Comparison of ENCODE assay signal across 8 cellular contexts in the genomic region with DNA sequence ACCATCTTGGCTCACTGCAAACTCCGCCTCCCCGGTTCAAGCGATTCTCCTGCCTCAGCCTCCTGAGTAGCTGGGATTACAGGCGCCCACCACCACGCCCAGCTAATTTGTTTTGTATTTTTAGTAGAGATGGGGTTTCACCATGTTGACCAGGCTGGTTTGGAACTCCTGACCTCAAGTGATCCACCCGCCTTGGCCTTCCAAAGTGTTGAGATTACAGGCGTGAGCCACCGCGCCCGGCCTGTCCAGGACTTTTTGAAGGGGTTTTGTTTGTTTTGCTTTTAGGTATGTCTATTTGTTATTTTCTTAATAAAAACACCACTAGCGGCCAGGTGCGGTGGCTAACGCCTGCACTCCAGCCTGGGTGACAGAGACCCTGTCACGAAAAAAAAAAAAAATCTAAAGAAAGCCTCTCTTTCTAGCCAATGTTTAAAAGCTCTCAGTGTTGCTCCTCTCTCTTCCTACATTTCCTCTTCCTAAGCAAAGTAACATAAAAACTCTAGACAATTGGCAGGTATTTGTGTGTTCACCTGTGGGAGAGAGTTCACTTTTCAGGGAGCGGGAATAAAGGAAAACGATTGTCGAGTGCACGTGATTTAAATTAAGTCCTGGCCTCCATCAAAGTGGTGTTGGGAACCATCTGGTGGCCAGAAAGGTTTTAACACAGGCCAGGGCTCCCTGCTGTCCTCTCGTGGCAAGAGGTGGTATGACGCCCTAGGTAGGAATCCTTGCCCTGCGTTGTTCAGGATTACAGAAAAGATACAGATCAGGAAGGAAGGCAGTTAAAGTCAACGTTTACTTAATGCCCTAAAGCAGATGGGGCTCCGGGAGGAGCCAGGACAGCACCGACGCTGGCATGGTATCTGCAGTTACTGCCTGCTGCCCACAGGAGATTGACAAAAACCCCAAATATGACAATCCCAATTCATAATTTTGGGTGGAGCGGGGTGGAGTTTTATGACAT. TPM values are rescaled to one million over a fixed set of nuclear protein-coding genes. Genes with fewer than 3 reads are reported as not detected.
DNase-seq lines count a peak whose midpoint lies in the region; ATAC-seq and TF ChIP-seq lines count a peak whose summit lies in the region.

No MANE protein-coding gene starts in this region.

- DNase-seq in CD1c-positive myeloid dendritic cell (ENCODE audit: extremely low spot score) = peak; percentile 90
- DNase-seq in NCI-H526 (lab: John Stamatoyannopoulos, UW) = peak; percentile 93 to 95
- peak; percentile 76 to 86 for DNase-seq in activated CD4-positive, alpha-beta T cell treated with anti-CD3 and anti-CD28 coated beads for 4 hours
- peak; percentile 94 for DNase-seq in colonic mucosa
- DNase-seq in stimulated activated CD4-positive, alpha-beta T cell treated with anti-CD3 and anti-CD28 coated beads, TNF-alpha, amount 100 ng/mL, for 4 hours (ENCODE audit: low read depth in 3 of 3) = peak; percentile 62 to 71 (median 68)

- ATAC-seq in GM19395 (IDR thresholded peaks at IDR 0.05; ENCODE audit: unreplicated experiment) (peak; percentile 96), HG03521 (IDR thresholded peaks at IDR 0.05; ENCODE audit: unreplicated experiment) (peak; percentile 87)

- 42% methylated on average over 26 of the region's 26 CpGs for WGBS in liver

- H3K27me3 ChIP-seq in colonic mucosa = no peaks in the 10 kb centered on the region
- H3K27me3 ChIP-seq in liver (ENCODE audit: control insufficient read depth in 4 of 4, insufficient read depth in 4 of 4, low read length in 3 of 4) = no peaks in the 10 kb centered on the region

- TF ChIP-seq RAD21 in liver (IDR thresholded peaks at IDR 0.05) = peak; percentile 100

- H3K27ac ChIP-seq in colonic mucosa = peak overlapping the region; percentile 15
- H3K27ac ChIP-seq in liver (ENCODE audit: low read depth in 1 of 2, low read length in 2 of 2) = no peak overlapping the region

- H3K4me3 ChIP-seq in colonic mucosa = no peak overlapping the region
- peak overlapping the region in 2 of 3 donors; percentile 5 to 8 for H3K4me3 ChIP-seq in liver (ENCODE audit: low read depth in 1 of 3, low read length in 3 of 3)

- intact Hi-C loops in colonic mucosa (cut with DNase I) = loop anchor here (5.0 kb wide), 2 partner anchors 73 to 103 kb away; no protein-coding TSS in a partner anchor

- no peaks in the 10 kb centered on the region for H3K36me3 ChIP-seq in colonic mucosa
- no peaks in the 10 kb centered on the region for H3K36me3 ChIP-seq in liver (ENCODE audit: control insufficient read depth in 4 of 4, insufficient read depth in 3 of 4, low read depth in 1 of 4, low read length in 3 of 4)

- H3K9ac ChIP-seq in colonic mucosa (ENCODE audit: low read depth in 2 of 2, low read length in 2 of 2) (no peak overlapping the region), liver (ENCODE audit: low read depth in 1 of 2, low read length in 2 of 2) (peak overlapping the region in 1 of 2 donors; percentile 45)

- peaks cover 3% of the 10 kb centered on the region for H3K4me1 ChIP-seq in colonic mucosa
- no peaks in the 10 kb centered on the region for H3K4me1 ChIP-seq in liver (ENCODE audit: control insufficient read depth in 4 of 4, insufficient read depth in 4 of 4, low read length in 3 of 4)

- H3K9me3 ChIP-seq in colonic mucosa (no peaks in the 10 kb centered on the region), liver (ENCODE audit: control insufficient read depth in 4 of 4, low read length in 3 of 4) (no peaks in the 10 kb centered on the region)

- TF ChIP-seq CTCF in colonic mucosa (IDR thresholded peaks at IDR 0.05) (peak; percentile 100), liver (IDR thresholded peaks at IDR 0.05; ENCODE audit: low read depth, low read length, missing input control) (peak; percentile 100)

TF ChIP-seq in liver, 16 proteins besides CTCF, POLR2A, EP300 and RAD21:
- TF ChIP-seq, protein P1, sequence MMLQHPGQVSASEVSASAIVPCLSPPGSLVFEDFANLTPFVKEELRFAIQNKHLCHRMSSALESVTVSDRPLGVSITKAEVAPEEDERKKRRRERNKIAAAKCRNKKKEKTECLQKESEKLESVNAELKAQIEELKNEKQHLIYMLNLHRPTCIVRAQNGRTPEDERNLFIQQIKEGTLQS (IDR thresholded peaks at IDR 0.05) = peak; percentile 27
- TF ChIP-seq SP1 (IDR thresholded peaks at IDR 0.05) = peak; percentile 21
- TF ChIP-seq NR2F2 (IDR thresholded peaks at IDR 0.05) = peak; percentile 44
- no peak for TF ChIP-seq EGR1 (IDR thresholded peaks at IDR 0.05; ENCODE audit: low read depth in 2 of 2)
- TF ChIP-seq FOXA2 (IDR thresholded peaks at IDR 0.05) = no peak
- no peak for TF ChIP-seq GABPA (IDR thresholded peaks at IDR 0.05 in 1 of 2, conservative IDR thresholded peaks at IDR 0.05 in 1 of 2)
- TF ChIP-seq YY1 (IDR thresholded peaks at IDR 0.05) = peak; percentile 68
- TF ChIP-seq RXRA (IDR thresholded peaks at IDR 0.05) = peak; percentile 42 to 53
- no peak for TF ChIP-seq FOXA1 (IDR thresholded peaks at IDR 0.05)
- TF ChIP-seq JUND (IDR thresholded peaks at IDR 0.05) = no peak
- TF ChIP-seq HNF4G (IDR thresholded peaks at IDR 0.05) = no peak
- TF ChIP-seq, protein P2, sequence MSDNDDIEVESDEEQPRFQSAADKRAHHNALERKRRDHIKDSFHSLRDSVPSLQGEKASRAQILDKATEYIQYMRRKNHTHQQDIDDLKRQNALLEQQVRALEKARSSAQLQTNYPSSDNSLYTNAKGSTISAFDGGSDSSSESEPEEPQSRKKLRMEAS (IDR thresholded peaks at IDR 0.05) = peak; percentile 35
- TF ChIP-seq, protein P3, sequence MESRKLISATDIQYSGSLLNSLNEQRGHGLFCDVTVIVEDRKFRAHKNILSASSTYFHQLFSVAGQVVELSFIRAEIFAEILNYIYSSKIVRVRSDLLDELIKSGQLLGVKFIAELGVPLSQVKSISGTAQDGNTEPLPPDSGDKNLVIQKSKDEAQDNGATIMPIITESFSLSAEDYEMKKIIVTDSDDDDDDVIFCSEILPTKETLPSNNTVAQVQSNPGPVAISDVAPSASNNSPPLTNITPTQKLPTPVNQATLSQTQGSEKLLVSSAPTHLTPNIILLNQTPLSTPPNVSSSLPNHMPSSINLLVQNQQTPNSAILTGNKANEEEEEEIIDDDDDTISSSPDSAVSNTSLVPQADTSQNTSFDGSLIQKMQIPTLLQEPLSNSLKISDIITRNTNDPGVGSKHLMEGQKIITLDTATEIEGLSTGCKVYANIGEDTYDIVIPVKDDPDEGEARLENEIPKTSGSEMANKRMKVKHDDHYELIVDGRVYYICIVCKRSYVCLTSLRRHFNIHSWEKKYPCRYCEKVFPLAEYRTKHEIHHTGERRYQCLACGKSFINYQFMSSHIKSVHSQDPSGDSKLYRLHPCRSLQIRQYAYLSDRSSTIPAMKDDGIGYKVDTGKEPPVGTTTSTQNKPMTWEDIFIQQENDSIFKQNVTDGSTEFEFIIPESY (IDR thresholded peaks at IDR 0.05) = no peak
- TF ChIP-seq HNF4A (conservative IDR thresholded peaks at IDR 0.05) = peak; percentile 10 to 31
- TF ChIP-seq TAF1 (conservative IDR thresholded peaks at IDR 0.05) = no peak
- TF ChIP-seq, protein P4, sequence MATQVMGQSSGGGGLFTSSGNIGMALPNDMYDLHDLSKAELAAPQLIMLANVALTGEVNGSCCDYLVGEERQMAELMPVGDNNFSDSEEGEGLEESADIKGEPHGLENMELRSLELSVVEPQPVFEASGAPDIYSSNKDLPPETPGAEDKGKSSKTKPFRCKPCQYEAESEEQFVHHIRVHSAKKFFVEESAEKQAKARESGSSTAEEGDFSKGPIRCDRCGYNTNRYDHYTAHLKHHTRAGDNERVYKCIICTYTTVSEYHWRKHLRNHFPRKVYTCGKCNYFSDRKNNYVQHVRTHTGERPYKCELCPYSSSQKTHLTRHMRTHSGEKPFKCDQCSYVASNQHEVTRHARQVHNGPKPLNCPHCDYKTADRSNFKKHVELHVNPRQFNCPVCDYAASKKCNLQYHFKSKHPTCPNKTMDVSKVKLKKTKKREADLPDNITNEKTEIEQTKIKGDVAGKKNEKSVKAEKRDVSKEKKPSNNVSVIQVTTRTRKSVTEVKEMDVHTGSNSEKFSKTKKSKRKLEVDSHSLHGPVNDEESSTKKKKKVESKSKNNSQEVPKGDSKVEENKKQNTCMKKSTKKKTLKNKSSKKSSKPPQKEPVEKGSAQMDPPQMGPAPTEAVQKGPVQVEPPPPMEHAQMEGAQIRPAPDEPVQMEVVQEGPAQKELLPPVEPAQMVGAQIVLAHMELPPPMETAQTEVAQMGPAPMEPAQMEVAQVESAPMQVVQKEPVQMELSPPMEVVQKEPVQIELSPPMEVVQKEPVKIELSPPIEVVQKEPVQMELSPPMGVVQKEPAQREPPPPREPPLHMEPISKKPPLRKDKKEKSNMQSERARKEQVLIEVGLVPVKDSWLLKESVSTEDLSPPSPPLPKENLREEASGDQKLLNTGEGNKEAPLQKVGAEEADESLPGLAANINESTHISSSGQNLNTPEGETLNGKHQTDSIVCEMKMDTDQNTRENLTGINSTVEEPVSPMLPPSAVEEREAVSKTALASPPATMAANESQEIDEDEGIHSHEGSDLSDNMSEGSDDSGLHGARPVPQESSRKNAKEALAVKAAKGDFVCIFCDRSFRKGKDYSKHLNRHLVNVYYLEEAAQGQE (IDR thresholded peaks at IDR 0.05) = no peak

RNA-seq across cellular contexts. Expression of a gene that starts 36.2 kb away (rescaled TPM):
- total RNA-seq in colonic mucosa (10 to 100 TPM; 13.1 to 14.9 TPM), liver (1 to 10 TPM; 4.1 to 7.1 TPM)
- polyA plus RNA-seq in liver = 1 to 10 TPM; 2.8 to 5.0 TPM

RNA-seq across cellular contexts. Expression of a gene that starts 58.6 kb away (rescaled TPM):
- total RNA-seq in colonic mucosa (100 to 1,000 TPM; 131 to 200 TPM), liver (10 to 100 TPM; 38.6 to 60.9 TPM)
- polyA plus RNA-seq in liver = 10 to 100 TPM; 20.1 to 48.9 TPM
